13 cellular contexts compared by ENCODE assay signal in genomic region chr2:132424526-132425121, GRCh38. TPM values are rescaled to one million over a fixed set of nuclear protein-coding genes. Genes with fewer than 3 reads are reported as not detected.
DNase-seq lines count a peak whose midpoint lies in the region; ATAC-seq and TF ChIP-seq lines count a peak whose summit lies in the region.
"Had no signal": no experiment of that assay in that cellular context is flagged by ENCODE, and none has a peak within 500 bp of the region (broad histone marks: within the 10 kb centered on the region; RNA-seq: fewer than 3 reads in every experiment).

No MANE protein-coding gene starts in this region.

- intact Hi-C loops in testis (cut with DNase I; ENCODE audit: low total_unique reads) (no loop called here), gastrocnemius medialis (cut with DNase I; ENCODE audit: low total_unique reads) (no loop called here)

- H3K9me3 ChIP-seq in testis (no peaks in the 10 kb centered on the region), gastrocnemius medialis (no peaks in the 10 kb centered on the region)
- H3K9me3 ChIP-seq: neutrophil had no signal

- H3K27ac ChIP-seq in testis (no peak overlapping the region), gastrocnemius medialis (no peak overlapping the region)
- H3K27ac ChIP-seq: neutrophil had no signal

- H3K4me1 ChIP-seq in testis (no peaks in the 10 kb centered on the region), gastrocnemius medialis (no peaks in the 10 kb centered on the region)

- in situ Hi-C loops in gastrocnemius medialis (cut with MboI; ENCODE audit: low sequenced_read_pairs in 4 of 4) = no loop called here

- TF ChIP-seq CTCF in epithelial cell of proximal tubule (conservative IDR thresholded peaks at IDR 0.05; ENCODE audit: low read depth, low read length) (peak; percentile 27), testis (IDR thresholded peaks at IDR 0.05) (no peak), gastrocnemius medialis (IDR thresholded peaks at IDR 0.05 in 4 of 5, conservative IDR thresholded peaks at IDR 0.05 in 1 of 5) (no peak)

- 86 to 88% methylated on average over 5 of the region's 5 CpGs for WGBS in testis, 2 donors

- TF ChIP-seq POLR2A in testis (IDR thresholded peaks at IDR 0.05) (no peak), gastrocnemius medialis (IDR thresholded peaks at IDR 0.05) (no peak)

- H3K27me3 ChIP-seq in testis (no peaks in the 10 kb centered on the region), gastrocnemius medialis (no peaks in the 10 kb centered on the region)
- H3K27me3 ChIP-seq: neutrophil had no signal

- ATAC-seq in left lobe of liver = peak; percentile 88
- ATAC-seq in gastrocnemius medialis = no peak
- no peak for ATAC-seq in HG03521 (IDR thresholded peaks at IDR 0.05; ENCODE audit: unreplicated experiment)
- ATAC-seq: stimulated activated naive B cell treated with anti-CD40 and anti-IgM and Interleukin-4, amounts not matched to agents 10 μg/mL and 1 μg/mL and 100 μg/mL, for 72 hours; WTC11 had no signal

- H3K4me3 ChIP-seq in epithelial cell of proximal tubule (ENCODE audit: low read depth, low read length) (no peak overlapping the region), testis (no peak overlapping the region), gastrocnemius medialis (no peak overlapping the region)

- DNase-seq in HCEC 1CT = peak; percentile 30
- peak; percentile 64 for DNase-seq in epithelial cell of proximal tubule (ENCODE audit: low read depth)
- peak; percentile 69 for DNase-seq in left lobe of liver (ENCODE audit: low spot score)
- DNase-seq in smooth muscle cell of the brain vasculature (ENCODE audit: low read depth, low spot score) = peak; percentile 37
- no peak for DNase-seq in testis
- DNase-seq in gastrocnemius medialis = no peak
- DNase-seq in activated T-cell treated with anti-CD3 and anti-CD28 coated beads for 4 hours = no peak
- DNase-seq: CD4-positive, alpha-beta memory T cell; kidney glomerular epithelial cell; stimulated activated naive B cell treated with anti-CD40 and anti-IgM and Interleukin-4, amounts not matched to agents 10 μg/mL and 1 μg/mL and 100 μg/mL, for 72 hours had no signal

- H3K36me3 ChIP-seq in testis (ENCODE audit: low read depth, missing control alignments) (no peaks in the 10 kb centered on the region), gastrocnemius medialis (no peaks in the 10 kb centered on the region)
- H3K36me3 ChIP-seq: neutrophil had no signal

RNA-seq across cellular contexts. Expression of gene GPR39, which starts 8.0 kb away (rescaled TPM):
- total RNA-seq in epithelial cell of proximal tubule = 9.0 and 10.8 TPM in 2 replicates
- total RNA-seq in left lobe of liver = 7.4 TPM
- total RNA-seq in testis = 1 to 10 TPM; 2.7 to 4.0 TPM
- 19.5 TPM for polyA plus RNA-seq in testis (ENCODE audit: insufficient read depth, low read depth, low replicate concordance)
- under 1 TPM in 1 of 4 donors, not detected in 3; 0.15 TPM for total RNA-seq in gastrocnemius medialis
- total RNA-seq: CD4-positive, alpha-beta memory T cell had no signal
- polyA plus RNA-seq: CD4-positive, alpha-beta memory T cell had no signal

Comparison
In these comparisons a context has a peak if more than half of its experiments do, and no peak if none do; other contexts are left out.
1. DNase-seq: peak in HCEC 1CT (single experiment), epithelial cell of proximal tubule (single experiment), left lobe of liver (single experiment) and smooth muscle cell of the brain vasculature (single experiment); none in testis (single experiment), gastrocnemius medialis (0 of 2) and activated T-cell treated with anti-CD3 and anti-CD28 coated beads for 4 hours (single experiment).